In the genomic region with DNA sequence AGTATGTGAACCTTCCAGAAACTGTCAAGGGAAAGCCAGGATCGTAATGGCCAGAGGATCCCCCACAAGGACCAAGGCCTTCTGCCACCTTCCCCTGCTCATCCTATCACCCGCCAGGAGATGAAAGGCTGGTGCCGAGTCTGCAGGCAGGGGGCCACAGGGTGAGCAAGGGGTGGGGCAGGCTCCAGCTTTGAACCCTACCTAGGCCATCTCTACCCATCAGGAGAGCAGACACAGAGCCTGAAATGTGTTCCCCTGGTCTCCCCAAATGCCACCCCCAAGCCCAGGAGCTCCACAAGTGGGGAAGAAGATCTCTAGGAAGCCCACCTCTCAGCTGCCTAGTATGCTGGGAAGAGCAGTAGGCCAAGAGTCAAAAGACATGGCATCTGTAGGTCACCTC, we compare ENCODE assay signal across 1 cellular context.
TF ChIP-seq lines count a peak whose summit lies in the region.

No MANE protein-coding gene starts in this region.

TF ChIP-seq in H1, 55 proteins besides CTCF, POLR2A, EP300 and RAD21:
- TF ChIP-seq MAFK (IDR thresholded peaks at IDR 0.05; ENCODE audit: low read depth, low read length) (no peak), KDM4A (IDR thresholded peaks at IDR 0.05; ENCODE audit: low read depth, low read length, severe bottlenecking) (no peak), ASH2L (IDR thresholded peaks at IDR 0.05; ENCODE audit: low read length) (no peak), GABPA (IDR thresholded peaks at IDR 0.05; ENCODE audit: borderline replicate concordance, insufficient read depth, low read length) (no peak)
TF ChIP-seq in H1: peak in this region for 0.
